18 cellular contexts compared by ENCODE assay signal in the genomic region with DNA sequence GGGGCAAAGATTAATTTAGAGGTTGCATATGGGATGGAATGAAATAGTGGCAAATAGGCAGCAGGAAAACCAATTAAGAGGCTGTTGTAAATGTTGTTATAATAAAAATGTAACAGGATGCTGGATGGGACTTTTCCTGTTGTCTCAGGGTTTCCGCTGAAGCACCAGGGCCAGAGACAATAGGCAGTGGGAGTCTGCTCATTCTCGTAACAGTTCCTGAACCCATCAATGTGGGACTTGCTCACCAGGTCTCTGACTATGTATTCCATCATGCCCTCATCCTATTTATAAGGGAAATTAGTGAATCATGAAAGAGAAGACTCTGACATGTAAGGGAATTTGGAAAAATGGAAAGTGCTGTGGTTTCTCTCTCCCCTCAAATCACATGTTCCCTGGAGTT. TPM values are rescaled to one million over a fixed set of nuclear protein-coding genes. Genes with fewer than 3 reads are reported as not detected.
DNase-seq lines count a peak whose midpoint lies in the region; ATAC-seq and TF ChIP-seq lines count a peak whose summit lies in the region.
"Had no signal": no experiment of that assay in that cellular context is flagged by ENCODE, and none has a peak within 500 bp of the region (broad histone marks: within the 10 kb centered on the region; RNA-seq: fewer than 3 reads in every experiment).

No MANE protein-coding gene starts in this region.

- H3K4me3 ChIP-seq in right atrium auricular region (no peak overlapping the region), gastrocnemius medialis (no peak overlapping the region), aorta (ENCODE audit: low read length in 2 of 2) (no peak overlapping the region), MM.1S (ENCODE audit: low read length) (no peak overlapping the region)
- H3K4me3 ChIP-seq: GM12878, GM23338, K562, Peyer's patch had no signal

- no peaks in the 10 kb centered on the region for H3K79me2 ChIP-seq in MM.1S (ENCODE audit: low read length)

- H3K36me3 ChIP-seq in right atrium auricular region: no peaks in the 10 kb centered on the region
- no peaks in the 10 kb centered on the region for H3K36me3 ChIP-seq in gastrocnemius medialis
- no peaks in the 10 kb centered on the region for H3K36me3 ChIP-seq in aorta (ENCODE audit: control insufficient read depth in 1 of 2, insufficient read depth in 2 of 2, low read length in 1 of 2)
- no peaks in the 10 kb centered on the region for H3K36me3 ChIP-seq in MM.1S (replicated peaks; ENCODE audit: insufficient read depth, low read length)
- H3K36me3 ChIP-seq: Peyer's patch had no signal

- H3K4me2 ChIP-seq in MM.1S (ENCODE audit: low read depth, low read length): no peak overlapping the region
- H3K4me2 ChIP-seq: GM23338 had no signal

- H2AFZ ChIP-seq in MM.1S (ENCODE audit: low read length): no peak overlapping the region
- H2AFZ ChIP-seq: GM23338 had no signal

- in situ Hi-C loops in gastrocnemius medialis (cut with MboI; ENCODE audit: low sequenced_read_pairs in 4 of 4): loop anchor here in 1 of 4 donors (25.0 kb wide), 1 partner anchor 388 kb away; no protein-coding TSS in a partner anchor

- no peaks in the 10 kb centered on the region for H3K9me2 ChIP-seq in MM.1S (replicated peaks; ENCODE audit: insufficient read depth, low read length)

- intact Hi-C loops in left cardiac atrium (cut with DNase I) (no loop called here), gastrocnemius medialis (cut with DNase I; ENCODE audit: low total_unique reads) (no loop called here), aorta (cut with DNase I) (no loop called here)

- no peaks in the 10 kb centered on the region for H4K20me1 ChIP-seq in MM.1S (ENCODE audit: insufficient read depth, low read length)

- no peaks in the 10 kb centered on the region; the same call in 1 of the 2 replicates for H3F3A ChIP-seq in MM.1S (ENCODE audit: insufficient read depth, low read length)

- TF ChIP-seq CTCF in right atrium auricular region (IDR thresholded peaks at IDR 0.05): no peak
- TF ChIP-seq CTCF in gastrocnemius medialis (IDR thresholded peaks at IDR 0.05 in 4 of 5, conservative IDR thresholded peaks at IDR 0.05 in 1 of 5): no peak
- no peak for TF ChIP-seq CTCF in MM.1S (IDR thresholded peaks at IDR 0.05; ENCODE audit: low read length)

- 84 to 91% methylated on average over 2 of the region's 2 CpGs for WGBS in aorta, 2 donors

- H3K4me1 ChIP-seq in right atrium auricular region (peaks cover 0 to 17% of the 10 kb centered on the region in 2 donors), gastrocnemius medialis (peaks cover 12 to 27% of the 10 kb centered on the region in 2 donors), aorta (ENCODE audit: control insufficient read depth in 1 of 2, insufficient read depth in 2 of 2, low read length in 2 of 2) (peaks cover 2 to 16% of the 10 kb centered on the region in 2 donors), MM.1S (ENCODE audit: low read length) (peaks cover 19% of the 10 kb centered on the region)

- H3K9ac ChIP-seq in MM.1S (ENCODE audit: low read length): no peak overlapping the region

- ATAC-seq in left cardiac atrium (no peak), gastrocnemius medialis (no peak), aorta (ENCODE audit: low FRiP score) (no peak)
- ATAC-seq: GM12878, GM23338, Right ventricle myocardium inferior had no signal

- no peak for DNase-seq in right atrium auricular region (ENCODE audit: low spot score)
- DNase-seq in left cardiac atrium: no peak
- DNase-seq in dermis microvascular lymphatic vessel endothelial cell (ENCODE audit: low read depth in 2 of 2): peak; percentile 91 to 98
- DNase-seq in gastrocnemius medialis: no peak
- no peak for DNase-seq in aorta
- no peak for DNase-seq in superior temporal gyrus (ENCODE audit: extremely low spot score)
- no peak for DNase-seq in MM.1S
- DNase-seq in NCI-H1930 (lab: John Stamatoyannopoulos, UW): no peak
- DNase-seq: C1 segment of cervical spinal cord, GDM1, NCI-H1436, NCI-H2029 treated with DMSO at 0.1 percent for 48 hours, NCI-H510A treated with DMSO at 0.1 percent for 48 hours, Peyer's patch had no signal

- peaks cover 0 to 6% of the 10 kb centered on the region in 2 donors for H3K9me3 ChIP-seq in right atrium auricular region
- no peaks in the 10 kb centered on the region for H3K9me3 ChIP-seq in gastrocnemius medialis
- no peaks in the 10 kb centered on the region for H3K9me3 ChIP-seq in aorta (ENCODE audit: control insufficient read depth, low read length)
- no peaks in the 10 kb centered on the region for H3K9me3 ChIP-seq in MM.1S (replicated peaks; ENCODE audit: insufficient read depth, low read length)
- H3K9me3 ChIP-seq: Peyer's patch had no signal

- H3K27ac ChIP-seq in right atrium auricular region (peak overlapping the region; percentile 47 to 60), gastrocnemius medialis (peak overlapping the region in 3 of 4 donors; percentile 50 to 64 (median 62)), aorta (ENCODE audit: low read depth in 1 of 2, low read length in 2 of 2) (peak overlapping the region; percentile 62 to 94), MM.1S (ENCODE audit: low read length) (no peak overlapping the region)
- H3K27ac ChIP-seq: Peyer's patch had no signal

- no peak for TF ChIP-seq POLR2A in gastrocnemius medialis (IDR thresholded peaks at IDR 0.05)

- no peaks in the 10 kb centered on the region for H3K27me3 ChIP-seq in right atrium auricular region
- no peaks in the 10 kb centered on the region for H3K27me3 ChIP-seq in gastrocnemius medialis
- no peaks in the 10 kb centered on the region for H3K27me3 ChIP-seq in aorta (ENCODE audit: control insufficient read depth in 1 of 2, insufficient read depth in 2 of 2, low read length in 1 of 2)
- no peaks in the 10 kb centered on the region for H3K27me3 ChIP-seq in MM.1S (replicated peaks; ENCODE audit: insufficient read depth, low read length)
- H3K27me3 ChIP-seq: Peyer's patch had no signal

RNA-seq across cellular contexts. Expression of a gene that starts 23.5 kb away (rescaled TPM):
- total RNA-seq in right atrium auricular region (10 to 100 TPM; 29.3 to 55.1 TPM), left cardiac atrium (10 to 100 TPM; 37.7 to 46.9 TPM), dermis microvascular lymphatic vessel endothelial cell (9.0 and 21.7 TPM in 2 replicates), gastrocnemius medialis (10 to 100 TPM; 30.4 to 66.5 (median 40.5) TPM), aorta (10 to 100 TPM; 73.7 to 92.0 TPM)
- 10 to 100 TPM; 36.2 to 60.9 TPM for polyA plus RNA-seq in aorta

Comparison
In these comparisons a context has a peak if more than half of its experiments do, and no peak if none do; other contexts are left out.
1. DNase-seq: peak in dermis microvascular lymphatic vessel endothelial cell (2 of 2); none in right atrium auricular region (single experiment), left cardiac atrium (single experiment), gastrocnemius medialis (0 of 2), aorta (0 of 2), superior temporal gyrus (single experiment), MM.1S (single experiment) and NCI-H1930 (0 of 2).